ENCODE assay signal across 18 cellular contexts in the genomic region with DNA sequence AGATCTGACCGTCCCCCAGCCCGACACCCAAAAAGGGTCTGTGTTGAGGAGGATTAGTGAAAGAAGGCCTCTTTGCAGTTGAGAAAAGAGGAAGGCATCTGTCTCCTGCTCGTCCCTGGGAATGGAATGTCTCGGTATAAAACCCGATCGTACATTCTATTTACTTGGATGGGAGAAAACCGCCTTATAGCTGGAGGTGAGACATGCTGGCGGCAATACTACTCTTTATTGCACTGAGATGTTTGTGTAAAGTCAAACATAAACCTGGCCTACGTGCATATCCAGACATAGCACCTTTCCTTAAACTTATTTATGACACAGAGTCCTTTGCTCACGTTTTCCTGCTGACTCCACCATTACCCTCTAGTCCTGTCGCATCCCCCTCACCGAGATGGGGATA. TPM values are rescaled to one million over a fixed set of nuclear protein-coding genes. Genes with fewer than 3 reads are reported as not detected.
A peak's percentile ranks its signal among the peaks of the same experiment; 100 is the strongest.
DNase-seq lines count a peak whose midpoint lies in the region; ATAC-seq and TF ChIP-seq lines count a peak whose summit lies in the region.
"Had no signal": no experiment of that assay in that cellular context is flagged by ENCODE, and none has a peak within 500 bp of the region (broad histone marks: within the 10 kb centered on the region; RNA-seq: fewer than 3 reads in every experiment).

No MANE protein-coding gene starts in this region.

- CTCF ChIA-PET in WTC11 (lab: Charles Lee), result no interaction called here
- CTCF ChIA-PET in activated naive CD4-positive, alpha-beta T cell treated with anti-CD3 and anti-CD28 coated beads, Interleukin-2, amount 10 ng/mL, durations not matched to agents 7 days and 5 days (lab: Charles Lee), result no interaction called here

- in situ Hi-C loops in Caki2 (cut with HindIII; ENCODE audit: low pct_unique_long_range_greater_than_20kb, low sequenced_read_pairs), result no loop called here

- intact Hi-C loops in left colon (cut with DNase I, micrococcal nuclease), result no loop called here

- H3K27me3 Mint-ChIP-seq in WTC11 (ENCODE audit: low read depth), result no peaks in the 10 kb centered on the region
- peaks cover 3% of the 10 kb centered on the region for H3K27me3 Mint-ChIP-seq in activated naive CD4-positive, alpha-beta T cell treated with anti-CD3 and anti-CD28 coated beads, Interleukin-2, amount 10 ng/mL, durations not matched to agents 7 days and 5 days

- no peaks in the 10 kb centered on the region for H3K9me3 Mint-ChIP-seq in WTC11
- H3K9me3 Mint-ChIP-seq in stimulated activated effector memory CD8-positive, alpha-beta T cell treated with anti-CD3 and anti-CD28 coated beads, Interleukin-12 subunit alpha, Interleukin-12 subunit beta, amount 100 ng/mL, for 72 hours, result no peaks in the 10 kb centered on the region
- no peaks in the 10 kb centered on the region for H3K9me3 Mint-ChIP-seq in activated naive CD4-positive, alpha-beta T cell treated with anti-CD3 and anti-CD28 coated beads, Interleukin-2, amount 10 ng/mL, durations not matched to agents 7 days and 5 days
- H3K9me3 Mint-ChIP-seq: HFFc6 had no signal

- no peak overlapping the region for H3K4me3 Mint-ChIP-seq in WTC11
- H3K4me3 Mint-ChIP-seq in stimulated activated effector memory CD8-positive, alpha-beta T cell treated with anti-CD3 and anti-CD28 coated beads, Interleukin-12 subunit alpha, Interleukin-12 subunit beta, amount 100 ng/mL, for 72 hours, result no peak overlapping the region
- H3K4me3 Mint-ChIP-seq in activated naive CD4-positive, alpha-beta T cell treated with anti-CD3 and anti-CD28 coated beads, Interleukin-2, amount 10 ng/mL, durations not matched to agents 7 days and 5 days, result no peak overlapping the region
- H3K4me3 Mint-ChIP-seq: HFFc6 had no signal

- DNase-seq in Caki2 (ENCODE audit: low read depth), result peak; percentile 56
- DNase-seq in WTC11 (ENCODE audit: low spot score), result no peak
- peak; percentile 31 to 49 for DNase-seq in left colon
- DNase-seq in stimulated activated effector memory CD8-positive, alpha-beta T cell treated with anti-CD3 and anti-CD28 coated beads, Interleukin-12 subunit alpha, Interleukin-12 subunit beta, amount 100 ng/mL, for 72 hours (ENCODE audit: low spot score in 2 of 2), result no peak
- DNase-seq in activated naive CD4-positive, alpha-beta T cell treated with anti-CD3 and anti-CD28 coated beads, Interleukin-2, amount 10 ng/mL, durations not matched to agents 7 days and 5 days, result no peak
- DNase-seq in MV-4-11 (lab: John Stamatoyannopoulos, UW), result no peak
- no peak for DNase-seq in stimulated activated CD4-positive, alpha-beta T cell treated with anti-CD3 and anti-CD28 coated beads, Interleukin-1b, Interleukin-23, amount 100 ng/mL, for 48 hours
- DNase-seq: GF-D8, HFFc6, Kasumi-1, MM.1S, NCI-H1105 treated with DMSO at 0.1 percent for 48 hours, NCI-H1694 treated with DMSO at 0.1 percent for 48 hours, NCI-H2107, NCI-H2227 treated with DMSO at 0.1 percent for 48 hours, NCI-H524, Peyer's patch, Right ventricle myocardium superior had no signal

- no peak for ATAC-seq in WTC11
- peak; percentile 10 for ATAC-seq in left colon
- ATAC-seq in stimulated activated effector memory CD8-positive, alpha-beta T cell treated with anti-CD3 and anti-CD28 coated beads, Interleukin-12 subunit alpha, Interleukin-12 subunit beta, amount 100 ng/mL, for 72 hours, result no peak

- POLR2A ChIA-PET in WTC11 (lab: Charles Lee), result no interaction called here

- H3K27ac Mint-ChIP-seq in WTC11, result peak overlapping the region; percentile 57; the same call in 1 of the 2 replicates
- H3K27ac Mint-ChIP-seq in stimulated activated effector memory CD8-positive, alpha-beta T cell treated with anti-CD3 and anti-CD28 coated beads, Interleukin-12 subunit alpha, Interleukin-12 subunit beta, amount 100 ng/mL, for 72 hours, result peak overlapping the region; percentile 4
- H3K27ac Mint-ChIP-seq in activated naive CD4-positive, alpha-beta T cell treated with anti-CD3 and anti-CD28 coated beads, Interleukin-2, amount 10 ng/mL, durations not matched to agents 7 days and 5 days, result no peak overlapping the region
- H3K27ac Mint-ChIP-seq: HFFc6 had no signal

- peaks cover 48% of the 10 kb centered on the region for H3K36me3 Mint-ChIP-seq in WTC11
- peaks cover 71% of the 10 kb centered on the region for H3K36me3 Mint-ChIP-seq in stimulated activated effector memory CD8-positive, alpha-beta T cell treated with anti-CD3 and anti-CD28 coated beads, Interleukin-12 subunit alpha, Interleukin-12 subunit beta, amount 100 ng/mL, for 72 hours
- H3K36me3 Mint-ChIP-seq in activated naive CD4-positive, alpha-beta T cell treated with anti-CD3 and anti-CD28 coated beads, Interleukin-2, amount 10 ng/mL, durations not matched to agents 7 days and 5 days, result peaks cover 59% of the 10 kb centered on the region

- H3K4me1 Mint-ChIP-seq in WTC11, result peaks cover 44% of the 10 kb centered on the region
- H3K4me1 Mint-ChIP-seq in stimulated activated effector memory CD8-positive, alpha-beta T cell treated with anti-CD3 and anti-CD28 coated beads, Interleukin-12 subunit alpha, Interleukin-12 subunit beta, amount 100 ng/mL, for 72 hours, result peaks cover 49% of the 10 kb centered on the region
- peaks cover 39% of the 10 kb centered on the region for H3K4me1 Mint-ChIP-seq in activated naive CD4-positive, alpha-beta T cell treated with anti-CD3 and anti-CD28 coated beads, Interleukin-2, amount 10 ng/mL, durations not matched to agents 7 days and 5 days

- no peak for TF ChIP-seq CTCF in WTC11 (IDR thresholded peaks at IDR 0.05)

TF ChIP-seq in WTC11, 78 proteins besides CTCF, POLR2A, EP300 and RAD21:
- TF ChIP-seq TCF7 (CRISPR knock-in tag; IDR thresholded peaks at IDR 0.05; ENCODE audit: low read depth), result no peak
- TF ChIP-seq, protein P1, sequence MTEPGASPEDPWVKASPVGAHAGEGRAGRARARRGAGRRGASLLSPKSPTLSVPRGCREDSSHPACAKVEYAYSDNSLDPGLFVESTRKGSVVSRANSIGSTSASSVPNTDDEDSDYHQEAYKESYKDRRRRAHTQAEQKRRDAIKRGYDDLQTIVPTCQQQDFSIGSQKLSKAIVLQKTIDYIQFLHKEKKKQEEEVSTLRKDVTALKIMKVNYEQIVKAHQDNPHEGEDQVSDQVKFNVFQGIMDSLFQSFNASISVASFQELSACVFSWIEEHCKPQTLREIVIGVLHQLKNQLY (CRISPR knock-in tag; IDR thresholded peaks at IDR 0.05), result no peak

RNA-seq across cellular contexts. Expression of a gene that starts 4.5 kb away (rescaled TPM):
- total RNA-seq in Caki2 (2014; rRNA removed; shearing (Covaris generic); ENCODE audit: low replicate concordance), result 230 and 231 TPM in 2 replicates
- total RNA-seq in WTC11 (2021) (43.5 to 49.1 TPM (median 45.8 TPM) in 3 replicates), left colon (100 to 1,000 TPM; 151 to 362 TPM)

RNA-seq across cellular contexts. Expression of a gene that starts 4.7 kb away (rescaled TPM):
- total RNA-seq in Caki2 (2014; rRNA removed; shearing (Covaris generic); ENCODE audit: low replicate concordance), result 56.4 and 85.2 TPM in 2 replicates
- total RNA-seq in WTC11 (2021), result 54.0 to 64.0 TPM (median 62.8 TPM) in 3 replicates
- total RNA-seq in left colon, result 10 to 100 TPM; 41.2 to 51.1 TPM

RNA-seq across cellular contexts. Expression of a gene that starts 16.2 kb away (rescaled TPM):
- total RNA-seq in Caki2 (2014; rRNA removed; shearing (Covaris generic); ENCODE audit: low replicate concordance), result 6.1 and 6.4 TPM in 2 replicates
- total RNA-seq in WTC11 (2021), result 0.41 to 0.81 TPM (median 0.50 TPM) in 3 replicates
- under 1 TPM; 0.24 to 0.95 TPM for total RNA-seq in left colon
- total RNA-seq: Right ventricle myocardium superior had no signal

RNA-seq across cellular contexts. Expression of a gene that starts 56.7 kb away (rescaled TPM):
- 68.5 and 77.5 TPM in 2 replicates for total RNA-seq in Caki2 (2014; rRNA removed; shearing (Covaris generic); ENCODE audit: low replicate concordance)
- total RNA-seq in WTC11 (2021) (74.3 to 86.4 TPM (median 75.9 TPM) in 3 replicates), left colon (10 to 100 TPM; 70.0 to 84.9 TPM)

Comparison
In these comparisons a context has a peak if more than half of its experiments do, and no peak if none do; other contexts are left out.
1. DNase-seq: peak in Caki2 (single experiment) and left colon (2 of 2); none in WTC11 (single experiment), stimulated activated effector memory CD8-positive, alpha-beta T cell treated with anti-CD3 and anti-CD28 coated beads, Interleukin-12 subunit alpha, Interleukin-12 subunit beta, amount 100 ng/mL, for 72 hours (0 of 2), activated naive CD4-positive, alpha-beta T cell treated with anti-CD3 and anti-CD28 coated beads, Interleukin-2, amount 10 ng/mL, durations not matched to agents 7 days and 5 days (single experiment), MV-4-11 (single experiment) and stimulated activated CD4-positive, alpha-beta T cell treated with anti-CD3 and anti-CD28 coated beads, Interleukin-1b, Interleukin-23, amount 100 ng/mL, for 48 hours (single experiment).